1 cellular context compared by ENCODE assay signal in genomic region chr17:64147110-64148016, GRCh38.
TF ChIP-seq lines count a peak whose summit lies in the region.

No MANE protein-coding gene starts in this region.

TF ChIP-seq in A549, 52 proteins besides CTCF, POLR2A, EP300 and RAD21 (continued from another document):
- 0 out of 2 replicates have a peak, but pooled peaks have one; percentile 23 for TF ChIP-seq ESRRA (IDR thresholded peaks at IDR 0.05; ENCODE audit: borderline replicate concordance, low read length)
- TF ChIP-seq CEBPB (IDR thresholded peaks at IDR 0.05), result peak; percentile 81 to 96
- no peak for TF ChIP-seq FOSL2 (IDR thresholded peaks at IDR 0.05)
- TF ChIP-seq FOSL2 (CRISPR knock-in tag; IDR thresholded peaks at IDR 0.05), result no peak
- peak; percentile 95 for TF ChIP-seq TP53 (CRISPR knock-in tag; IDR thresholded peaks at IDR 0.05)
- TF ChIP-seq CBX8 (IDR thresholded peaks at IDR 0.05), result no peak
- TF ChIP-seq BHLHE40 (IDR thresholded peaks at IDR 0.05; ENCODE audit: low read depth, low read length), result no peak
- TF ChIP-seq JUN (IDR thresholded peaks at IDR 0.05), result peak; percentile 59 to 80
- TF ChIP-seq MAX (IDR thresholded peaks at IDR 0.05), result peak; percentile 45
- TF ChIP-seq HOXA7 (CRISPR knock-in tag; IDR thresholded peaks at IDR 0.05), result peak; percentile 93
- no peak for TF ChIP-seq SREBF2 (IDR thresholded peaks at IDR 0.05)
- TF ChIP-seq HES2 (IDR thresholded peaks at IDR 0.05), result no peak
- TF ChIP-seq ZFP36 (IDR thresholded peaks at IDR 0.05; ENCODE audit: borderline replicate concordance, partially characterized antibody), result no peak
- peak; percentile 84 for TF ChIP-seq RARB (CRISPR knock-in tag; IDR thresholded peaks at IDR 0.05)
- TF ChIP-seq RNF2 (IDR thresholded peaks at IDR 0.05; ENCODE audit: borderline replicate concordance, low read depth), result no peak
- TF ChIP-seq BCL3 (IDR thresholded peaks at IDR 0.05), result peak; percentile 77; the same call in 2 of the 3 replicates
- no peak for TF ChIP-seq REST (IDR thresholded peaks at IDR 0.05)
- TF ChIP-seq TFCP2L1 (CRISPR knock-in tag; IDR thresholded peaks at IDR 0.05), result no peak; the same call in 1 of the 2 replicates
- TF ChIP-seq ZNF302 (CRISPR knock-in tag; IDR thresholded peaks at IDR 0.05), result no peak
- TF ChIP-seq KDM1A (IDR thresholded peaks at IDR 0.05; ENCODE audit: low read depth), result no peak
- no peak for TF ChIP-seq JUNB (IDR thresholded peaks at IDR 0.05)
- peak; percentile 70; the same call in 1 of the 2 replicates for TF ChIP-seq GATA3 (IDR thresholded peaks at IDR 0.05; ENCODE audit: borderline replicate concordance)
- TF ChIP-seq USF2 (IDR thresholded peaks at IDR 0.05), result no peak
- 0 out of 2 replicates have a peak, but pooled peaks have one; percentile 20 for TF ChIP-seq HOXB13 (CRISPR knock-in tag; IDR thresholded peaks at IDR 0.05; ENCODE audit: low read depth)
- no peak for TF ChIP-seq RFX5 (IDR thresholded peaks at IDR 0.05)
- TF ChIP-seq HMGXB4 (CRISPR knock-in tag; IDR thresholded peaks at IDR 0.05; ENCODE audit: borderline replicate concordance), result peak; percentile 82; the same call in 1 of the 2 replicates
- no peak for TF ChIP-seq RCOR1 (IDR thresholded peaks at IDR 0.05; ENCODE audit: low read depth, low read length)
- TF ChIP-seq CHD4 (IDR thresholded peaks at IDR 0.05; ENCODE audit: borderline replicate concordance), result no peak
- no peak for TF ChIP-seq KDM5A (IDR thresholded peaks at IDR 0.05)
- peak; percentile 95 for TF ChIP-seq FOSB (CRISPR knock-in tag; IDR thresholded peaks at IDR 0.05)
- no peak for TF ChIP-seq EHMT2 (IDR thresholded peaks at IDR 0.05; ENCODE audit: low read depth)
- no peak for TF ChIP-seq ELK1 (IDR thresholded peaks at IDR 0.05; ENCODE audit: low read depth, low read length)
- TF ChIP-seq SMC3 (IDR thresholded peaks at IDR 0.05), result no peak
- TF ChIP-seq CBX2 (IDR thresholded peaks at IDR 0.05; ENCODE audit: borderline replicate concordance, low read depth), result no peak
- peak; percentile 77 for TF ChIP-seq POLR2AphosphoS2 (conservative IDR thresholded peaks at IDR 0.05; ENCODE audit: low read length)
- TF ChIP-seq E2F6 (IDR thresholded peaks at IDR 0.05; ENCODE audit: borderline replicate concordance, low read depth), result no peak; the same call in 1 of the 2 replicates
- TF ChIP-seq HDAC2 (IDR thresholded peaks at IDR 0.05), result no peak
